ENCODE assay signal across 8 cellular contexts in the genomic region with DNA sequence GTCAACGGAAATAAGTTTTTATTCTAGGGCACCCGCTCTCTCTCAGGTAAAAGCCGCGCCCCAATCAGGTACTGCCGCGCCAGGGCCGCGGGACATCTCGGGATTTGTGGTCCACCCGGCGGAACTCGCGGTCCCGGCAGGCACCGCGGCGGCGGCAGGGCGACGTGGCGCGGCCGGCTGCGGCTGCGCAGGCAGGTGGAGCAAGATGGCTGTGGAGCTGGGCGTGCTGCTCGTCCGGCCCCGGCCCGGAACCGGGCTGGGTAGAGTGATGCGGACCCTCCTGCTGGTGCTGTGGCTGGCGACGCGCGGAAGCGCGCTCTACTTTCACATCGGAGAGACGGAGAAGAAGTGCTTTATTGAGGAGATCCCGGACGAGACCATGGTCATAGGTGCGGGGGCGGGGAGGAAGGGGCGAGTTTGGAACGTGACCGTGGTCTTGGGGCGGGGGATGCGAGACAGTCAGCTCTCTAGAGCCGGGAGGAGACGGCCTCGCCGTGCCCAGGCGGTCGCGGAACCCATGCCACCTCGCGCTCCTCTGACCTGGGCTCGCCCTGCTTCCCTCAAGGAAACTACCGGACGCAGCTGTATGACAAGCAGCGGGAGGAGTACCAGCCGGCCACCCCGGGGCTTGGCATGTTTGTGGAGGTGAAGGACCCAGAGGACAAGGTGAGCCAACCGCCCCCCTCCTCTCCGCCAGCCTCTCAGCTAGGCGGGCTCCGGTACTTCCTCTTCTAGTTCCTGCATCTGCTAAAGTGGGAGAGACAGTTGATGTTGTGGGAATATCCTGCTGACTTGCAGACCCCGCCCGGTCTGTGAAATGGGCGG. TPM values are rescaled to one million over a fixed set of nuclear protein-coding genes. Genes with fewer than 3 reads are reported as not detected.
A peak's percentile ranks its signal among the peaks of the same experiment; 100 is the strongest.
DNase-seq lines count a peak whose midpoint lies in the region; ATAC-seq lines count a peak whose summit lies in the region.

A gene (plus strand): TSS at position 194 of the 825 bp plus-strand sequence. CDS start 12 bp downstream, at position 206.

- DNase-seq in AG20443 (ENCODE audit: low spot score) (peak; percentile 97), NCI-H510A (lab: John Stamatoyannopoulos, UW) (peak; percentile 81), dedifferentiated amniotic fluid mesenchymal stem cell (ENCODE audit: extremely low spot score) (peak; percentile 70), left lobe of liver (ENCODE audit: low spot score) (peak; percentile 94)
- DNase-seq in activated CD4-positive, alpha-beta T cell treated with anti-CD3 and anti-CD28 coated beads, Interleukin-2, amount 50 U/mL, for 24 hours (ENCODE audit: low read depth in 1 of 2, low spot score in 1 of 2), result peak; percentile 72 to 78
- peak; percentile 87 to 90 for DNase-seq in stimulated activated CD4-positive, alpha-beta T cell treated with anti-CD3 and anti-CD28 coated beads, Interleukin-2, amount 100 ng/mL, for 24 hours

- ATAC-seq in GM18907 (IDR thresholded peaks at IDR 0.05; ENCODE audit: unreplicated experiment), result peak; percentile 91
- ATAC-seq in HG03139 (IDR thresholded peaks at IDR 0.05; ENCODE audit: unreplicated experiment), result peak; percentile 89
- ATAC-seq in left lobe of liver, result peak; percentile 99

RNA-seq across cellular contexts. Expression of the gene that starts here (rescaled TPM):
- 135 TPM for total RNA-seq in left lobe of liver

Comparison
In these comparisons a context has a peak if more than half of its experiments do, and no peak if none do; other contexts are left out.
1. Peak in every context shown above with its lines: DNase-seq and ATAC-seq.